18 cellular contexts compared by ENCODE assay signal in genomic region chr12:80373666-80374065, GRCh38.
"Had no signal": no experiment of that assay in that cellular context is flagged by ENCODE, and none has a peak within 500 bp of the region (broad histone marks: within the 10 kb centered on the region; RNA-seq: fewer than 3 reads in every experiment).

No MANE protein-coding gene starts in this region.

- H3K36me3 ChIP-seq: adrenal gland, cardiac muscle cell, gastrocnemius medialis, heart right ventricle, suprapubic skin had no signal

- ATAC-seq: activated CD4-positive, alpha-beta T cell treated with anti-CD3 and anti-CD28 coated beads for 36 hours; activated CD8-positive, alpha-beta memory T cell treated with anti-CD3 and anti-CD28 coated beads, Interleukin-2, amount 10 ng/mL, durations not matched to agents 7 days and 5 days; gastrocnemius medialis; heart right ventricle; stimulated activated naive CD8-positive, alpha-beta T cell treated with anti-CD3 and anti-CD28 coated beads, Interleukin-15, Interleukin-2, amounts not matched to agents 100 U/mL and 50 U/mL, for 24 hours had no signal

- H3K4me3 ChIP-seq: adrenal gland, cardiac muscle cell, gastrocnemius medialis, heart right ventricle, lung, skin epidermis, suprapubic skin had no signal

- DNase-seq: activated CD4-positive, alpha-beta memory T cell treated with anti-CD3 and anti-CD28 coated beads for 36 hours; activated CD4-positive, alpha-beta T cell treated with anti-CD3 and anti-CD28 coated beads for 36 hours; activated CD8-positive, alpha-beta memory T cell treated with anti-CD3 and anti-CD28 coated beads, Interleukin-2, amount 10 ng/mL, durations not matched to agents 7 days and 5 days; activated T-cell treated with anti-CD3 and anti-CD28 coated beads, Interleukin-2, amount 50 U/mL, for 1 hour; adrenal gland; erythroblast; gastrocnemius medialis; heart right ventricle; nephron progenitor cell; occipital lobe; stimulated activated naive CD8-positive, alpha-beta T cell treated with anti-CD3 and anti-CD28 coated beads, Interleukin-15, Interleukin-2, amounts not matched to agents 100 U/mL and 50 U/mL, for 24 hours; T-helper 9 cell; trophoblast cell had no signal

- H3K27me3 ChIP-seq: adrenal gland, cardiac muscle cell, gastrocnemius medialis, heart right ventricle, suprapubic skin had no signal

- H3K27ac ChIP-seq: adrenal gland, cardiac muscle cell, gastrocnemius medialis, heart right ventricle, skin epidermis, suprapubic skin, VCaP had no signal

- H3K9me3 ChIP-seq: adrenal gland, gastrocnemius medialis, heart right ventricle, suprapubic skin had no signal

- H3K4me1 ChIP-seq: adrenal gland, gastrocnemius medialis, heart right ventricle, suprapubic skin had no signal
